ENCODE assay signal across 8 cellular contexts in the genomic region with DNA sequence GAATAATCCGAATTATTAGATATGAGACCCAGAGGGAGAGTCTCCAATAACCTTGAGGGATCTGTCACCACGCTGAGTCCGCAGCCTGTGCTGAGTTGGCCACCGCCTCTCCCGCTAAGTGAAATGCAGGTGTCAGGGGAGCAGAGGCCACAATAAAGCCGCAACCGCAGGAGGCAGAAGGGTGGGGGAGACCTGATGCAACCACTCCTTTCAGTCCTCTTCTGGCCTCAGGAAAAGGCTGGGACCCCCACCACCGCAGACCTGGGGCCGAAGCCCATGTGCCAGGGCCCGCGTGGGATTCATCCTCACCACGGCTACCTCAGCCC. TPM values are rescaled to one million over a fixed set of nuclear protein-coding genes. Genes with fewer than 3 reads are reported as not detected.
DNase-seq lines count a peak whose midpoint lies in the region; ATAC-seq, FAIRE-seq and TF ChIP-seq lines count a peak whose summit lies in the region.

No MANE protein-coding gene starts in this region.

- H3K9me3 ChIP-seq in breast epithelium (no peaks in the 10 kb centered on the region), left lung (no peaks in the 10 kb centered on the region), thyroid gland (no peaks in the 10 kb centered on the region)

- intact Hi-C loops in breast epithelium (cut with DNase I; ENCODE audit: low total_unique reads) = no loop called here
- intact Hi-C loops in left lung (cut with DNase I) = no loop called here
- intact Hi-C loops in thyroid gland (cut with DNase I) = no loop called here

- no peaks in the 10 kb centered on the region for H3K36me3 ChIP-seq in breast epithelium
- H3K36me3 ChIP-seq in left lung = no peaks in the 10 kb centered on the region
- no peaks in the 10 kb centered on the region for H3K36me3 ChIP-seq in thyroid gland

- TF ChIP-seq POLR2A in breast epithelium (IDR thresholded peaks at IDR 0.05) (no peak), thyroid gland (IDR thresholded peaks at IDR 0.05) (no peak)

- peaks cover 0 to 4% of the 10 kb centered on the region in 2 donors for H3K4me1 ChIP-seq in breast epithelium
- H3K4me1 ChIP-seq in left lung = peaks cover 0 to 28% of the 10 kb centered on the region in 2 donors
- peaks cover 4 to 12% of the 10 kb centered on the region in 2 donors for H3K4me1 ChIP-seq in thyroid gland

- no peak for TF ChIP-seq CTCF in breast epithelium (IDR thresholded peaks at IDR 0.05)
- no peak for TF ChIP-seq CTCF in left lung (IDR thresholded peaks at IDR 0.05)
- no peak for TF ChIP-seq CTCF in thyroid gland (IDR thresholded peaks at IDR 0.05)

- H3K27me3 ChIP-seq in breast epithelium (peaks cover 0 to 6% of the 10 kb centered on the region in 2 donors), left lung (peaks cover 26 to 55% of the 10 kb centered on the region in 2 donors), thyroid gland (no peaks in the 10 kb centered on the region)

- H3K27ac ChIP-seq in breast epithelium (peak overlapping the region; percentile 21 to 90), left lung (peak overlapping the region; percentile 26 to 59), thyroid gland (peak overlapping the region; percentile 25 to 75 (median 57))

- DNase-seq in GM19239 (ENCODE audit: insufficient read length, low spot score) (peak; percentile 20), NCI-H146 treated with DMSO at 0.1 percent for 48 hours (lab: John Stamatoyannopoulos, UW; ENCODE audit: unreplicated experiment) (peak; percentile 54), breast epithelium (ENCODE audit: low spot score in 2 of 2) (no peak), left lung (no peak), thyroid gland (peak; percentile 6 to 10), DMS153 (lab: John Stamatoyannopoulos, UW) (no peak)
- no peak for DNase-seq in activated naive CD4-positive, alpha-beta T cell (lab: John Stamatoyannopoulos, UW)

- ATAC-seq in left lung = peak; percentile 39
- ATAC-seq in HG02571 (IDR thresholded peaks at IDR 0.05; ENCODE audit: unreplicated experiment) = no peak

- WGBS in thyroid gland, 2 donors = 0 to 2% methylated on average over 12 of the region's 12 CpGs

- H3K4me3 ChIP-seq in breast epithelium (peak overlapping the region; percentile 72 to 98 (median 75)), left lung (peak overlapping the region; percentile 47 to 53), thyroid gland (replicated peaks in 1 of 3) (peak overlapping the region; percentile 56 to 81 (median 69))

- no peak for FAIRE-seq in GM19239 (lab: Jason Lieb, UNC)

RNA-seq across cellular contexts. Expression of a gene that starts 0.6 kb away (rescaled TPM):
- total RNA-seq in breast epithelium (1,000 to 10,000 TPM in 1 of 3 donors, 100 to 1,000 TPM in 2; 258 to 2,233 (median 271) TPM), left lung (10 to 100 TPM; 53.0 to 62.6 TPM), thyroid gland (10 to 100 TPM; 40.3 to 94.9 (median 56.3) TPM)

Comparison
In these comparisons a context has a peak if more than half of its experiments do, and no peak if none do; other contexts are left out.
1. DNase-seq: peak in GM19239 (single experiment), NCI-H146 treated with DMSO at 0.1 percent for 48 hours (single experiment) and thyroid gland (2 of 2); none in breast epithelium (0 of 2), left lung (0 of 2), DMS153 (single experiment) and activated naive CD4-positive, alpha-beta T cell (0 of 4).
2. Peak in every context shown above with its lines, with median percentiles within 50 percentile points of each other: H3K27ac ChIP-seq and H3K4me3 ChIP-seq.